1 cellular context compared by ENCODE assay signal in the genomic region with DNA sequence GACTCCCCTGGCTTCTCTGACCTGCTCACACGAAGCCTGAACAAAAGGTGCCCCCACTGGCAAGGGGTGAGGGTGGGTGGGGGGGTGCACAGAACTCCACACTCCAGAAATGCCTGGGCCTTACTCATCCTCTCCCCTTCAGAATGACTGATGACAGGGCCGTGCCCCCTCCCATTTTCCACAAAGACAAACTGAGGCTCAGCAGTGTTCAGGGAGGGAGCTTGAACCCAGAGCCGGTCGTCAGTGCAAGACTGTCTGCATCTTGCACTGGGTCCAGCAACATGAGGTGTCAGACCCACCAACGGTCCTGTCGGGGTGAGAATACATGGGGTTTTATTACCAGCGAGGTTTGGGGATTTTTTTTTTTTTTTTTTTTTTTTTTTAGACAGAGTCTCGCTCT.
TF ChIP-seq lines count a peak whose summit lies in the region.

No MANE protein-coding gene starts in this region.

TF ChIP-seq in HepG2, 621 proteins besides CTCF, POLR2A, EP300 and RAD21:
- TF ChIP-seq HOXA3 (CRISPR knock-in tag; IDR thresholded peaks at IDR 0.05) (no peak), ZNF629 (CRISPR knock-in tag; conservative IDR thresholded peaks at IDR 0.05) (0 out of 2 replicates have a peak, but pooled peaks have one; percentile 11)
